ENCODE assay signal across 12 cellular contexts in genomic region chr2:144424559-144425240, GRCh38.
A peak's percentile ranks its signal among the peaks of the same experiment; 100 is the strongest.
DNase-seq lines count a peak whose midpoint lies in the region.
"Had no signal": no experiment of that assay in that cellular context is flagged by ENCODE, and none has a peak within 500 bp of the region (broad histone marks: within the 10 kb centered on the region; RNA-seq: fewer than 3 reads in every experiment).

No MANE protein-coding gene starts in this region.

- peaks cover 3% of the 10 kb centered on the region for H3K9me3 Mint-ChIP-seq in T-helper 2 cell treated with Interferon-gamma antibody and Interleukin-4, amounts not matched to agents 5 μg/mL and 100 μg/mL, for 36 hours
- no peaks in the 10 kb centered on the region for H3K9me3 Mint-ChIP-seq in immature natural killer cell
- H3K9me3 Mint-ChIP-seq: central memory CD8-positive, alpha-beta T cell had no signal

- peaks cover 4% of the 10 kb centered on the region for H3K4me1 Mint-ChIP-seq in T-helper 2 cell treated with Interferon-gamma antibody and Interleukin-4, amounts not matched to agents 5 μg/mL and 100 μg/mL, for 36 hours (ENCODE audit: low read depth)
- peaks cover 31 to 67% of the 10 kb centered on the region in 2 donors for H3K4me1 Mint-ChIP-seq in immature natural killer cell

- no peak overlapping the region for H3K27ac Mint-ChIP-seq in T-helper 2 cell treated with Interferon-gamma antibody and Interleukin-4, amounts not matched to agents 5 μg/mL and 100 μg/mL, for 36 hours
- peak overlapping the region in 5 of 6 donors; percentile 20 to 83 (median 77) for H3K27ac Mint-ChIP-seq in immature natural killer cell

- DNase-seq in T-helper 2 cell treated with Interferon-gamma antibody and Interleukin-4, amounts not matched to agents 5 μg/mL and 100 μg/mL, for 36 hours (ENCODE audit: low spot score) = peak; percentile 21
- no peak for DNase-seq in T-helper 2 cell
- peak; percentile 12 for DNase-seq in NCI-H526 treated with DMSO at 0.1 percent for 48 hours (lab: John Stamatoyannopoulos, UW)
- no peak for DNase-seq in immature natural killer cell
- DNase-seq in stimulated activated CD4-positive, alpha-beta T cell treated with anti-CD3 and anti-CD28 coated beads, TNF-alpha, amount 100 ng/mL, for 48 hours (ENCODE audit: low read depth in 3 of 3) = peak in 2 of 3 donors; percentile 3 to 8
- no peak for DNase-seq in NCI-H1105 (lab: John Stamatoyannopoulos, UW)
- DNase-seq in NCI-H510A treated with DMSO at 0.1 percent for 48 hours (lab: John Stamatoyannopoulos, UW) = no peak
- no peak for DNase-seq in H4 (ENCODE audit: low spot score)
- DNase-seq: 8988T, HCEC 1CT, pancreas had no signal

- peaks cover 7% of the 10 kb centered on the region for H3K27me3 Mint-ChIP-seq in T-helper 2 cell treated with Interferon-gamma antibody and Interleukin-4, amounts not matched to agents 5 μg/mL and 100 μg/mL, for 36 hours (ENCODE audit: low read depth)
- peaks cover 0 to 18% (median 0%) of the 10 kb centered on the region in 3 donors for H3K27me3 Mint-ChIP-seq in immature natural killer cell (ENCODE audit: low read depth in 3 of 3)
- H3K27me3 Mint-ChIP-seq: central memory CD8-positive, alpha-beta T cell had no signal

- H3K4me3 Mint-ChIP-seq in T-helper 2 cell treated with Interferon-gamma antibody and Interleukin-4, amounts not matched to agents 5 μg/mL and 100 μg/mL, for 36 hours = no peak overlapping the region
- H3K4me3 Mint-ChIP-seq in immature natural killer cell = peak overlapping the region in 1 of 5 donors; percentile 7
- H3K4me3 Mint-ChIP-seq: central memory CD8-positive, alpha-beta T cell had no signal

- peaks cover 17% of the 10 kb centered on the region for H3K36me3 Mint-ChIP-seq in T-helper 2 cell treated with Interferon-gamma antibody and Interleukin-4, amounts not matched to agents 5 μg/mL and 100 μg/mL, for 36 hours (ENCODE audit: low read depth)
- H3K36me3 Mint-ChIP-seq in immature natural killer cell = peaks cover 19 to 38% (median 38%) of the 10 kb centered on the region in 3 donors

Comparison
In these comparisons a context has a peak if more than half of its experiments do, and no peak if none do; other contexts are left out.
1. DNase-seq: peak in T-helper 2 cell treated with Interferon-gamma antibody and Interleukin-4, amounts not matched to agents 5 μg/mL and 100 μg/mL, for 36 hours (single experiment), NCI-H526 treated with DMSO at 0.1 percent for 48 hours (single experiment) and stimulated activated CD4-positive, alpha-beta T cell treated with anti-CD3 and anti-CD28 coated beads, TNF-alpha, amount 100 ng/mL, for 48 hours (2 of 3); none in T-helper 2 cell (0 of 5), immature natural killer cell (0 of 3), NCI-H1105 (single experiment), NCI-H510A treated with DMSO at 0.1 percent for 48 hours (single experiment) and H4 (single experiment).